Comparison of ENCODE assay signal across 8 cellular contexts in the genomic region with DNA sequence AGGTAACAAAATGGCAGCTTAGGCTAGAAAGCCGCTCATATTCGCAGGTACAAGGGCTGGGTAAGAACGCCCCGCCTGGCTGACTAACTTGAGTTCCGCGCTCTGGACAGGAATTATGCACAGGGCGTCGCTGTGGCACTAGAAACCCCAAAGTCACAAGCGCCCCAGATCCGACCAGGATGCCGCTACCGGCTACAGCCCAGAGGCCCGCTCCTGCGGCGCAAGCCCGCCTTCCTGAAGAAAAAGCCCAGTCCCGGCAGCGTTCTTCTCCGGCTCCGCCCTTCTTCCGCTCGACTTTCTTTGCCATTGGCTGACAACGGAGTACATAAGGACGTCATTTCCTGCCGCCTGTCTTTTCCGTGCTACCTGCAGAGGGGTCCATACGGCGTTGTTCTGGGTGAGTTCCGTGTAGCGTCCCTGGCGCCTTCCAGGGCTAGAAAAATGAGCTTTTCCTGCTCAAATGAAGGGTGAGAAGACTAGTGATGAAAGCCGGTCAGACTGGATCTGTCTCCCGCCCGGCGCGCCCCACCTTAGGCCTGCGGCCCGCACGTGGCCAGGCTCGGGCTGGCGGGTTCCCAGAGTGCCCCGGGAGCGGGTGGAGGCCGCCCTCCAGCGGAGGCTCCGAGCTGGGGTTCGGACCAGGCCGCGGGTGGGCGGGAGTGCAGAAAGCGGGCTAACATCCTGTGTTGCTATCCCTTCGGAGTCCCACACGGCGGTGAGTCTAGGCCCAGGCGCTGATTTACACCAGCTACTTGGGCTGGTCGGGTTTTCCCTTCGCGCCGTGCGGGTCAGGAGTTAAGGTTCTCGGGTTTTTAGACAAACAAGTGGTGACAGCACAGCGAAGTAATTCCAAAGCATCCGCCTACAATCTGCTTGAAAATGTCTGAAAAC. TPM values are rescaled to one million over a fixed set of nuclear protein-coding genes. Genes with fewer than 3 reads are reported as not detected.
DNase-seq lines count a peak whose midpoint lies in the region; ATAC-seq and TF ChIP-seq lines count a peak whose summit lies in the region.

Gene RPSA, plus strand, starts transcription at position 353 of the 891 bp plus-strand sequence. CDS start 934 bp downstream, outside the sequence.

- H3K4me2 ChIP-seq in fibroblast of lung (ENCODE audit: extremely low read depth, insufficient read depth, low read length), result peak within 1 kb of the TSS; percentile 94

- peak within 1 kb of the TSS; percentile 93 for H3K9ac ChIP-seq in fibroblast of lung (ENCODE audit: insufficient read depth, low read length)

- peaks cover 14% of the 10 kb centered on the region for H3K36me3 ChIP-seq in fibroblast of lung (ENCODE audit: control insufficient read depth, insufficient read depth, low read length)
- peaks cover 14 to 38% (median 17%) of the 10 kb centered on the region in 3 experiments for H3K36me3 ChIP-seq in naive thymus-derived CD4-positive, alpha-beta T cell (ENCODE audit: control insufficient read depth in 2 of 3, insufficient read depth in 3 of 3, low read length in 3 of 3)

- H3K4me1 ChIP-seq in fibroblast of lung (ENCODE audit: control insufficient read depth, extremely low read depth, insufficient read depth, low read length), result peaks cover 11% of the 10 kb centered on the region
- H3K4me1 ChIP-seq in naive thymus-derived CD4-positive, alpha-beta T cell (ENCODE audit: control insufficient read depth in 2 of 2, insufficient read depth in 2 of 2, low read length in 2 of 2), result peaks cover 30 to 37% of the 10 kb centered on the region in 2 donors

- H2AFZ ChIP-seq in fibroblast of lung (ENCODE audit: low read length), result peak within 1 kb of the TSS; percentile 93

- peaks cover 12% of the 10 kb centered on the region for H3K4me1 Mint-ChIP-seq in activated T-helper 17 cell treated with anti-CD3 and anti-CD28 coated beads, Interleukin-2, amount 50 U/mL, for 72 hours
- H3K4me1 Mint-ChIP-seq in naive thymus-derived CD4-positive, alpha-beta T cell, result peaks cover 28 to 55% (median 51%) of the 10 kb centered on the region in 7 donors
- peaks cover 31 to 40% of the 10 kb centered on the region in 2 donors for H3K4me1 Mint-ChIP-seq in stimulated activated naive B cell treated with anti-CD40 and anti-IgM and Interleukin-4, amounts not matched to agents 10 μg/mL and 1 μg/mL and 100 μg/mL, for 72 hours

- intact Hi-C loops in naive thymus-derived CD4-positive, alpha-beta T cell (cut with micrococcal nuclease), result loop anchor here (1.0 to 10.0 kb wide), 17 partner anchors 22 to 1792 kb away; partner anchors contain the start of genes CTNNB1 (in 2 of the 2), EIF1B (in 2 of the 2), RPL14 (in 2 of the 2) and ACAA1 (in 1 of the 2)

- H4K20me1 ChIP-seq in fibroblast of lung (ENCODE audit: control insufficient read depth, extremely low read depth, insufficient read depth, low read length), result no peaks in the 10 kb centered on the region

- H3K4me3 Mint-ChIP-seq in activated T-helper 17 cell treated with anti-CD3 and anti-CD28 coated beads, Interleukin-2, amount 50 U/mL, for 72 hours, result peak within 1 kb of the TSS; percentile 83
- peak within 1 kb of the TSS; percentile 88 to 97 (median 94) for H3K4me3 Mint-ChIP-seq in naive thymus-derived CD4-positive, alpha-beta T cell
- peak within 1 kb of the TSS; percentile 90 to 93 for H3K4me3 Mint-ChIP-seq in stimulated activated naive B cell treated with anti-CD40 and anti-IgM and Interleukin-4, amounts not matched to agents 10 μg/mL and 1 μg/mL and 100 μg/mL, for 72 hours

- H3K27ac Mint-ChIP-seq in activated T-helper 17 cell treated with anti-CD3 and anti-CD28 coated beads, Interleukin-2, amount 50 U/mL, for 72 hours, result peak within 1 kb of the TSS; percentile 92
- H3K27ac Mint-ChIP-seq in naive thymus-derived CD4-positive, alpha-beta T cell, result peak within 1 kb of the TSS; percentile 88 to 98 (median 96)
- H3K27ac Mint-ChIP-seq in stimulated activated naive B cell treated with anti-CD40 and anti-IgM and Interleukin-4, amounts not matched to agents 10 μg/mL and 1 μg/mL and 100 μg/mL, for 72 hours, result peak within 1 kb of the TSS; percentile 98

- H3K79me2 ChIP-seq in fibroblast of lung (ENCODE audit: control insufficient read depth, insufficient read depth, low read length), result peaks cover 39% of the 10 kb centered on the region

- H3K9me3 Mint-ChIP-seq in activated T-helper 17 cell treated with anti-CD3 and anti-CD28 coated beads, Interleukin-2, amount 50 U/mL, for 72 hours, result no peaks in the 10 kb centered on the region
- H3K9me3 Mint-ChIP-seq in naive thymus-derived CD4-positive, alpha-beta T cell, result peaks cover 0 to 6% (median 0%) of the 10 kb centered on the region in 11 donors
- no peaks in the 10 kb centered on the region for H3K9me3 Mint-ChIP-seq in stimulated activated naive B cell treated with anti-CD40 and anti-IgM and Interleukin-4, amounts not matched to agents 10 μg/mL and 1 μg/mL and 100 μg/mL, for 72 hours

- H3K4me3 ChIP-seq in LNCaP clone FGC (ENCODE audit: low read depth, low read length), result peak within 1 kb of the TSS; percentile 94
- peak within 1 kb of the TSS; percentile 90 to 99 (median 92) for H3K4me3 ChIP-seq in fibroblast of lung (replicated peaks in 1 of 4; ENCODE audit: control extremely low read depth in 1 of 4, insufficient read depth in 1 of 4, low read depth in 3 of 4, low read length in 4 of 4)
- peak within 1 kb of the TSS; percentile 62 for H3K4me3 ChIP-seq in naive thymus-derived CD4-positive, alpha-beta T cell (ENCODE audit: low read length)

- H3K9me3 ChIP-seq in fibroblast of lung (ENCODE audit: control insufficient read depth, insufficient read depth, low read depth, low read length), result no peaks in the 10 kb centered on the region
- H3K9me3 ChIP-seq in naive thymus-derived CD4-positive, alpha-beta T cell (ENCODE audit: control insufficient read depth in 2 of 3, low read length in 3 of 3), result no peaks in the 10 kb centered on the region

- H3K27me3 Mint-ChIP-seq in activated T-helper 17 cell treated with anti-CD3 and anti-CD28 coated beads, Interleukin-2, amount 50 U/mL, for 72 hours, result no peaks in the 10 kb centered on the region
- peaks cover 0 to 2% (median 0%) of the 10 kb centered on the region in 5 donors for H3K27me3 Mint-ChIP-seq in naive thymus-derived CD4-positive, alpha-beta T cell
- H3K27me3 Mint-ChIP-seq in stimulated activated naive B cell treated with anti-CD40 and anti-IgM and Interleukin-4, amounts not matched to agents 10 μg/mL and 1 μg/mL and 100 μg/mL, for 72 hours, result no peaks in the 10 kb centered on the region

- ATAC-seq in activated T-helper 17 cell treated with anti-CD3 and anti-CD28 coated beads, Interleukin-2, amount 50 U/mL, for 72 hours (replicated peaks), result peak; percentile 94
- ATAC-seq in naive thymus-derived CD4-positive, alpha-beta T cell, result peak; percentile 96
- ATAC-seq in stimulated activated naive B cell treated with anti-CD40 and anti-IgM and Interleukin-4, amounts not matched to agents 10 μg/mL and 1 μg/mL and 100 μg/mL, for 72 hours (replicated peaks), result peak; percentile 93

- CTCF ChIA-PET in RWPE1 (lab: Yijun Ruan, JAX), result interaction anchor here (0.6 to 1.0 kb wide), 2 partner anchors 30 to 265 kb away, joined by 3 read pairs; no protein-coding TSS in a partner anchor
- CTCF ChIA-PET in naive thymus-derived CD4-positive, alpha-beta T cell (lab: Charles Lee), result interaction anchor here (0.6 to 3.9 kb wide), 6 partner anchors 10 to 1076 kb away, joined by 3 to 14 read pairs (median 3); no protein-coding TSS in a partner anchor

- H3K27me3 ChIP-seq in fibroblast of lung (ENCODE audit: control insufficient read depth, insufficient read depth, low read length), result no peaks in the 10 kb centered on the region
- H3K27me3 ChIP-seq in naive thymus-derived CD4-positive, alpha-beta T cell (ENCODE audit: control insufficient read depth in 2 of 2, insufficient read depth in 2 of 2, low read length in 2 of 2), result no peaks in the 10 kb centered on the region

- TF ChIP-seq CTCF in LNCaP clone FGC (IDR thresholded peaks at IDR 0.05; ENCODE audit: control insufficient read depth, extremely low read depth, insufficient read depth), result peak; percentile 50
- TF ChIP-seq CTCF in RWPE1 (conservative IDR thresholded peaks at IDR 0.05; ENCODE audit: low read depth), result peak; percentile 44
- peak; percentile 23 to 29 for TF ChIP-seq CTCF in fibroblast of lung (conservative IDR thresholded peaks at IDR 0.05 in 1 of 2, IDR thresholded peaks at IDR 0.05 in 1 of 2; ENCODE audit: low read depth in 1 of 2, low read length in 2 of 2)

- H3K36me3 Mint-ChIP-seq in activated T-helper 17 cell treated with anti-CD3 and anti-CD28 coated beads, Interleukin-2, amount 50 U/mL, for 72 hours (ENCODE audit: low read depth), result peaks cover 54% of the 10 kb centered on the region
- H3K36me3 Mint-ChIP-seq in naive thymus-derived CD4-positive, alpha-beta T cell, result peaks cover 16 to 36% (median 29%) of the 10 kb centered on the region in 5 donors
- H3K36me3 Mint-ChIP-seq in stimulated activated naive B cell treated with anti-CD40 and anti-IgM and Interleukin-4, amounts not matched to agents 10 μg/mL and 1 μg/mL and 100 μg/mL, for 72 hours, result peaks cover 41 to 50% of the 10 kb centered on the region in 2 donors

- DNase-seq in ELR (ENCODE audit: low read depth), result peak; percentile 98
- peak; percentile 91 for DNase-seq in H4 (ENCODE audit: low spot score)
- peak; percentile 93 for DNase-seq in LNCaP clone FGC (ENCODE audit: low read depth)
- peak; percentile 88 for DNase-seq in RWPE1 (ENCODE audit: low spot score)
- DNase-seq in fibroblast of lung (ENCODE audit: low read depth in 2 of 2), result peak; percentile 95 to 97
- peak; percentile 80 to 99 (median 98) for DNase-seq in naive thymus-derived CD4-positive, alpha-beta T cell
- peak; percentile 97 for DNase-seq in stimulated activated naive B cell treated with anti-CD40 and anti-IgM and Interleukin-4, amounts not matched to agents 10 μg/mL and 1 μg/mL and 100 μg/mL, for 72 hours

- H3K27ac ChIP-seq in RWPE1, result peak within 1 kb of the TSS; percentile 90
- H3K27ac ChIP-seq in fibroblast of lung (ENCODE audit: insufficient read depth, low read length), result peak within 1 kb of the TSS; percentile 93
- peak within 1 kb of the TSS; percentile 86 for H3K27ac ChIP-seq in naive thymus-derived CD4-positive, alpha-beta T cell (ENCODE audit: low read depth, low read length)

- POLR2A ChIA-PET in RWPE1 (lab: Yijun Ruan, JAX; ENCODE audit: low non-redundant PET), result no interaction called here
- POLR2A ChIA-PET in naive thymus-derived CD4-positive, alpha-beta T cell (lab: Charles Lee), result interaction anchor here (0.6 to 4.3 kb wide), 11 partner anchors 9 to 1101 kb away, joined by 3 to 25 read pairs (median 3); no protein-coding TSS in a partner anchor

RNA-seq across cellular contexts. Expression of gene RPSA, which starts in this region (rescaled TPM):
- 2,268 and 2,637 TPM in 2 replicates for total RNA-seq in H4 (2014; rRNA removed; shearing (Covaris generic))
- 1,000 to 10,000 TPM; 2,603 to 2,924 TPM for total RNA-seq in activated T-helper 17 cell treated with anti-CD3 and anti-CD28 coated beads, Interleukin-2, amount 50 U/mL, for 72 hours
- total RNA-seq in fibroblast of lung, result 1,607 and 2,136 TPM in 2 replicates
- 2,369 and 2,556 TPM in 2 replicates for polyA plus RNA-seq in fibroblast of lung
- 2,050 and 2,120 TPM in 2 replicates for polyA plus RNA-seq in fibroblast of lung (2012)
- polyA minus RNA-seq in fibroblast of lung (ENCODE audit: low replicate concordance), result 2,125 and 2,781 TPM in 2 replicates
- 1,000 to 10,000 TPM; 1,411 to 1,898 (median 1,693) TPM for total RNA-seq in naive thymus-derived CD4-positive, alpha-beta T cell
- 1,000 to 10,000 TPM; 1,357 to 1,450 TPM for polyA plus RNA-seq in naive thymus-derived CD4-positive, alpha-beta T cell

Comparison
In these comparisons a context has a peak if more than half of its experiments do, and no peak if none do; other contexts are left out.
1. Peak in every context shown above with its lines: DNase-seq, ATAC-seq, H3K4me3 ChIP-seq and H3K27ac ChIP-seq.